ENCODE assay signal across 27 cellular contexts in genomic region chr6:52622810-52623209, GRCh38.
"Had no signal": no experiment of that assay in that cellular context is flagged by ENCODE, and none has a peak within 500 bp of the region (broad histone marks: within the 10 kb centered on the region; RNA-seq: fewer than 3 reads in every experiment).

No MANE protein-coding gene starts in this region.

- H3K36me3 Mint-ChIP-seq: mesothelial cell of epicardium, naive B cell had no signal

- H3K27ac ChIP-seq: epithelial cell of prostate, esophagus squamous epithelium, gastrocnemius medialis, heart right ventricle, left lung, lower lobe of right lung had no signal

- H3K27ac Mint-ChIP-seq: dendritic cell treated with granulocyte-macrophage colony-stimulating factor and Interleukin-4, amounts not matched to agents 40 ng/mL and 50 ng/mL, for 4 days; effector memory CD8-positive, alpha-beta T cell; endodermal cell; mesothelial cell of epicardium; naive B cell had no signal

- ATAC-seq: effector memory CD8-positive, alpha-beta T cell; esophagus mucosa; gastrocnemius medialis; heart right ventricle; left cardiac atrium; left lung; left ventricle myocardium superior; lower lobe of right lung; mucosa of descending colon had no signal

- H3K4me1 Mint-ChIP-seq: naive B cell had no signal

- DNase-seq: cortex of kidney; effector CD8-positive, alpha-beta T cell; effector memory CD8-positive, alpha-beta T cell; endodermal cell; erythroblast; esophagus squamous epithelium; foreskin fibroblast; foreskin melanocyte; gastrocnemius medialis; glutamatergic neuron; head of caudate nucleus; heart right ventricle; hippocampal formation; left cardiac atrium; left lung; left ventricle myocardium superior; lower lobe of right lung; mesenchymal stem cell; mucosa of descending colon; naive B cell had no signal

- H3K4me1 ChIP-seq: esophagus squamous epithelium, gastrocnemius medialis, heart right ventricle, left lung, lower lobe of right lung had no signal

- H3K36me3 ChIP-seq: esophagus squamous epithelium, gastrocnemius medialis, heart right ventricle, left lung, lower lobe of right lung had no signal

- H3K27me3 ChIP-seq: esophagus squamous epithelium, gastrocnemius medialis, heart right ventricle, left lung had no signal

- H3K4me3 ChIP-seq: esophagus squamous epithelium, gastrocnemius medialis, heart right ventricle, left lung, lower lobe of right lung, mucosa of descending colon had no signal

- FAIRE-seq: endometrium, islet of Langerhans, keratinocyte had no signal

- H3K4me3 Mint-ChIP-seq: dendritic cell treated with granulocyte-macrophage colony-stimulating factor and Interleukin-4, amounts not matched to agents 40 ng/mL and 50 ng/mL, for 4 days; effector memory CD8-positive, alpha-beta T cell; endodermal cell; mesothelial cell of epicardium; naive B cell had no signal

- H3K9me3 ChIP-seq: esophagus squamous epithelium, gastrocnemius medialis, heart right ventricle, left lung, lower lobe of right lung, mucosa of descending colon had no signal

- H3K9me3 Mint-ChIP-seq: dendritic cell treated with granulocyte-macrophage colony-stimulating factor and Interleukin-4, amounts not matched to agents 40 ng/mL and 50 ng/mL, for 4 days; effector memory CD8-positive, alpha-beta T cell; endodermal cell; mesothelial cell of epicardium had no signal
